Comparison of ENCODE assay signal across 23 cellular contexts in the genomic region with DNA sequence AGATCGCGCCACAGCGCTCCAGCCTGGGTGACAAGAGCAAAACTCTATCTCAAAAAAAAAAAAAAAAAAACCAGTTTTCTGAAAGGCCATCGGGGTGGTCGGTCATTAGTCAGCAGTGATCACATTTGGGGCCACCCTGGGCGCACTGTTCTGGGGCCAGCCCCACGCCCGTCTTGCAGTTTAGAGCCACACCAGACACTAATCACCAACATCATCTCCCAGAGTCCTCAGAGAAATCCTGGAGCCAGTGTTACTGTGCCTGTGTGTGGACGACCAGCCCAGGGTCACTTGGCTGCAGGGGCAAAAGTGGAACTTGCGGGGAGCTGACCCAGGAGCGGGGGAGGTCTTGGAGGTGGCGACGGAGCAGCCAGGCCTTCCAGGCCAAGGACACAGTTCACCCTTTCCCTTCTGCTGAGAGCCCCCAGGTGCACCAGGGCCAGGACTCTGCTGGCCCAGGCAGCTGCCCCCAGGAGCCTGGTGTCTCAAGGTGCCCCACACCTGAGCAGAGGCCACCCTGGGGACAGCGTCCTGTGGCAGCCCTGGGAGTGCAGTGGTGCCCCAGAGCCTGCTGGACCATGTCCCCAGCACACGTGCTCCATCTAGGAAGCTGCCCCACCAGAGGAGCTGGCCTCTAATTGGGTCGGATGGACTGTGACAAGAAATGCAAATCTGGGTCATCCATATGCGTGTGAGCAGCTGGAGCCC. TPM values are rescaled to one million over a fixed set of nuclear protein-coding genes. Genes with fewer than 3 reads are reported as not detected.
DNase-seq lines count a peak whose midpoint lies in the region; ATAC-seq and TF ChIP-seq lines count a peak whose summit lies in the region.
"Had no signal": no experiment of that assay in that cellular context is flagged by ENCODE, and none has a peak within 500 bp of the region (broad histone marks: within the 10 kb centered on the region; RNA-seq: fewer than 3 reads in every experiment).

No MANE protein-coding gene starts in this region.

- no peak overlapping the region for H3K4me3 ChIP-seq in BLaER1
- H3K4me3 ChIP-seq in Panc1 (ENCODE audit: low read depth in 2 of 2, low read length in 2 of 2) = no peak overlapping the region
- no peak overlapping the region for H3K4me3 ChIP-seq in fibroblast of lung (replicated peaks in 1 of 4; ENCODE audit: control extremely low read depth in 1 of 4, insufficient read depth in 1 of 4, low read depth in 3 of 4, low read length in 4 of 4)
- no peak overlapping the region for H3K4me3 ChIP-seq in trophoblast cell (ENCODE audit: low read depth, low read length)
- H3K4me3 ChIP-seq: K562, spleen, thyroid gland had no signal

- TF ChIP-seq CTCF in Panc1 (IDR thresholded peaks at IDR 0.05) (no peak), fibroblast of lung (conservative IDR thresholded peaks at IDR 0.05 in 1 of 2, IDR thresholded peaks at IDR 0.05 in 1 of 2; ENCODE audit: low read depth in 1 of 2, low read length in 2 of 2) (no peak)

- BruUV-seq in Panc1 (replicated peaks; lab: Mats Ljungman, UMichigan) = no TSS peak

- no peak; the same call in 1 of the 2 replicates for ATAC-seq in Panc1
- no peak for ATAC-seq in HG03108 (IDR thresholded peaks at IDR 0.05; ENCODE audit: unreplicated experiment)
- ATAC-seq: K562 had no signal

- in situ Hi-C loops in Panc1 (cut with HindIII; ENCODE audit: low pct_unique_long_range_greater_than_20kb, low sequenced_read_pairs) = no loop called here

- H4K91ac ChIP-seq in trophoblast cell (ENCODE audit: low read depth, low read length) = peak overlapping the region; percentile 82

- H2AFZ ChIP-seq in fibroblast of lung (ENCODE audit: low read length) (no peak overlapping the region), trophoblast cell (ENCODE audit: insufficient read depth, low read length, poor library complexity) (peak overlapping the region; percentile 26)

- H3K27me3 ChIP-seq in BLaER1 (no peaks in the 10 kb centered on the region), Panc1 (ENCODE audit: control insufficient read depth, insufficient read depth, low read length) (no peaks in the 10 kb centered on the region), fibroblast of lung (ENCODE audit: control insufficient read depth, insufficient read depth, low read length) (no peaks in the 10 kb centered on the region), trophoblast cell (ENCODE audit: insufficient read depth, low read length) (no peaks in the 10 kb centered on the region)
- H3K27me3 ChIP-seq: foreskin keratinocyte, spleen, thyroid gland had no signal

- peak overlapping the region; percentile 23 for H3K14ac ChIP-seq in trophoblast cell (ENCODE audit: low read length)

- H3K36me3 ChIP-seq in BLaER1 (peaks cover 94% of the 10 kb centered on the region), Panc1 (ENCODE audit: control insufficient read depth, insufficient read depth, low read length) (no peaks in the 10 kb centered on the region), fibroblast of lung (ENCODE audit: control insufficient read depth, insufficient read depth, low read length) (peaks cover 30% of the 10 kb centered on the region), trophoblast cell (ENCODE audit: control insufficient read depth in 1 of 2, insufficient read depth in 2 of 2, low read length in 2 of 2) (peaks cover 21 to 33% of the 10 kb centered on the region in 2 experiments)
- H3K36me3 ChIP-seq: thyroid gland had no signal

- WGBS in trophoblast cell (ENCODE audit: extremely low coverage, insufficient coverage, insufficient read length) = no CpG with 5 or more reads among the region's 17 CpGs

- H3K4ac ChIP-seq in trophoblast cell (ENCODE audit: low read depth, low read length) = peak overlapping the region; percentile 81

- H3K9ac ChIP-seq in BLaER1 = no peak overlapping the region
- no peak overlapping the region for H3K9ac ChIP-seq in fibroblast of lung (ENCODE audit: insufficient read depth, low read length)
- no peak overlapping the region for H3K9ac ChIP-seq in trophoblast cell (ENCODE audit: low read length)

- H2AK5ac ChIP-seq in trophoblast cell (ENCODE audit: low read length) = peak overlapping the region; percentile 33

- peak overlapping the region; percentile 45 for H2BK120ac ChIP-seq in trophoblast cell (ENCODE audit: insufficient read depth, low read length, poor library complexity)

- H3K79me1 ChIP-seq in trophoblast cell (ENCODE audit: low read length) = peaks cover 35% of the 10 kb centered on the region

- no peak overlapping the region for H3K4me2 ChIP-seq in BLaER1
- H3K4me2 ChIP-seq in fibroblast of lung (ENCODE audit: extremely low read depth, insufficient read depth, low read length) = no peak overlapping the region
- no peak overlapping the region for H3K4me2 ChIP-seq in trophoblast cell (ENCODE audit: low read length)

- peak overlapping the region; percentile 52 for H2BK5ac ChIP-seq in trophoblast cell (ENCODE audit: low read depth, low read length, poor library complexity)

- DNase-seq in Panc1 (ENCODE audit: low read depth, low spot score) (no peak), fibroblast of lung (ENCODE audit: low read depth in 2 of 2) (no peak), trophoblast cell (no peak), SIG-M5 treated with dmso at 0.1 percent for 504 hours (lab: John Stamatoyannopoulos, UW; ENCODE audit: unreplicated experiment) (no peak), NCI-H524 treated with DMSO at 0.1 percent for 48 hours (lab: John Stamatoyannopoulos, UW) (no peak)
- no peak for DNase-seq in activated effector memory CD4-positive, alpha-beta T cell treated with Interleukin-2 at 50 U/mL for 16 hours
- DNase-seq: activated CD4-positive, CD25-positive, alpha-beta regulatory T cell treated with anti-CD3 and anti-CD28 coated beads, Interleukin-2, amount 50 U/mL, for 72 hours; activated naive CD4-positive, alpha-beta T cell treated with anti-CD3 and anti-CD28 coated beads, Interleukin-2, amount 50 U/mL, for 16 hours; activated T-cell treated with anti-CD3 and anti-CD28 coated beads, Interleukin-2, amount 50 U/mL, for 48 hours; anterior cingulate cortex; C1 segment of cervical spinal cord; immature natural killer cell; NCI-H1436; SHP77 treated with DMSO at 0.1 percent for 48 hours; spleen; stimulated activated CD4-positive, alpha-beta T cell treated with anti-CD3 and anti-CD28 coated beads, Interleukin-4, amount 100 ng/mL, for 24 hours; stimulated activated naive CD4-positive, alpha-beta T cell treated with Interleukin-2 at 50 U/mL for 16 hours; thyroid gland had no signal

- H3K23ac ChIP-seq in trophoblast cell (ENCODE audit: low read length) = no peak overlapping the region

- no peak overlapping the region for H4K12ac ChIP-seq in trophoblast cell (ENCODE audit: low read depth, low read length)

- peak overlapping the region; percentile 87 for H3K18ac ChIP-seq in trophoblast cell (ENCODE audit: low read length)

- peak overlapping the region; percentile 75 for H4K8ac ChIP-seq in trophoblast cell (ENCODE audit: low read depth, low read length)

- H4K20me1 ChIP-seq in BLaER1 (peaks cover 99% of the 10 kb centered on the region), fibroblast of lung (ENCODE audit: control insufficient read depth, extremely low read depth, insufficient read depth, low read length) (no peaks in the 10 kb centered on the region)

- no peaks in the 10 kb centered on the region for H3K9me3 ChIP-seq in BLaER1
- no peaks in the 10 kb centered on the region for H3K9me3 ChIP-seq in Panc1 (ENCODE audit: control insufficient read depth, insufficient read depth, low read depth, low read length)
- H3K9me3 ChIP-seq in fibroblast of lung (ENCODE audit: control insufficient read depth, insufficient read depth, low read depth, low read length) = no peaks in the 10 kb centered on the region
- H3K9me3 ChIP-seq in trophoblast cell (ENCODE audit: insufficient read depth, low read depth, low read length) = no peaks in the 10 kb centered on the region
- H3K9me3 ChIP-seq: spleen, thyroid gland had no signal

- peak overlapping the region; percentile 87 for H2BK12ac ChIP-seq in trophoblast cell (ENCODE audit: low read length)

- intact Hi-C loops in Panc1 (cut with micrococcal nuclease; ENCODE audit: unreplicated experiment) = no loop called here

- H3K27ac ChIP-seq in BLaER1 (0 out of 2 replicates have a peak overlapping the region, but pooled peaks have one; percentile 9), Panc1 (ENCODE audit: low read length) (peak overlapping the region; percentile 94), fibroblast of lung (ENCODE audit: insufficient read depth, low read length) (peak overlapping the region; percentile 70), trophoblast cell (ENCODE audit: low read depth, low read length) (peak overlapping the region; percentile 59)
- H3K27ac ChIP-seq: epithelial cell of prostate, foreskin keratinocyte, spleen, thyroid gland had no signal

- H3K4me1 ChIP-seq in BLaER1 (peaks cover 27% of the 10 kb centered on the region), Panc1 (ENCODE audit: control insufficient read depth, insufficient read depth, low read length) (peaks cover 51% of the 10 kb centered on the region), fibroblast of lung (ENCODE audit: control insufficient read depth, extremely low read depth, insufficient read depth, low read length) (peaks cover 16% of the 10 kb centered on the region), trophoblast cell (ENCODE audit: control insufficient read depth in 1 of 2, insufficient read depth in 2 of 2, low read length in 2 of 2) (peaks cover 32 to 42% of the 10 kb centered on the region in 2 experiments)
- H3K4me1 ChIP-seq: thyroid gland had no signal

- POLR2A ChIA-PET in Panc1 (lab: Charles Lee) = interaction anchor here (0.5 kb wide), 1 partner anchor 45 kb away, joined by 3 read pairs; no protein-coding TSS in a partner anchor

- peaks cover 39% of the 10 kb centered on the region for H3K79me2 ChIP-seq in fibroblast of lung (ENCODE audit: control insufficient read depth, insufficient read depth, low read length)
- peaks cover 8% of the 10 kb centered on the region for H3K79me2 ChIP-seq in trophoblast cell (ENCODE audit: control insufficient read depth, insufficient read depth, low read length, poor library complexity)

- CTCF ChIA-PET in Panc1 (lab: Charles Lee) = no interaction called here

RNA-seq across cellular contexts. Expression of a gene that starts 51.0 kb away (rescaled TPM):
- 56.3 TPM for total RNA-seq in Panc1 (2021; ENCODE audit: unreplicated experiment)
- polyA plus RNA-seq in Panc1 (2012; ENCODE audit: insufficient read length) = 74.0 TPM
- 64.5 and 71.2 TPM in 2 replicates for total RNA-seq in fibroblast of lung
- 71.4 and 102 TPM in 2 replicates for polyA plus RNA-seq in fibroblast of lung
- polyA plus RNA-seq in fibroblast of lung (2012) = 55.8 and 75.3 TPM in 2 replicates
- 119 and 153 TPM in 2 replicates for polyA minus RNA-seq in fibroblast of lung (ENCODE audit: low replicate concordance)
- 51.6 and 53.5 TPM in 2 replicates for polyA plus RNA-seq in trophoblast cell (2013)

Comparison
In these comparisons a context has a peak if more than half of its experiments do, and no peak if none do; other contexts are left out.
1. H3K27ac ChIP-seq: peak in every context shown above with its lines; median percentile 94 in Panc1; 70 in fibroblast of lung; 59 in trophoblast cell; 9 in BLaER1.